ENCODE assay signal across 8 cellular contexts in genomic region chr18:54558609-54559585, GRCh38. TPM values are rescaled to one million over a fixed set of nuclear protein-coding genes. Genes with fewer than 3 reads are reported as not detected.
DNase-seq lines count a peak whose midpoint lies in the region; ATAC-seq and TF ChIP-seq lines count a peak whose summit lies in the region.

No MANE protein-coding gene starts in this region.

- H3K4me3 ChIP-seq in HFF-Myc (replicated peaks; ENCODE audit: low read depth, low read length) = no peak overlapping the region
- H3K4me3 ChIP-seq in Panc1 (ENCODE audit: low read depth in 2 of 2, low read length in 2 of 2) = no peak overlapping the region

- POLR2A ChIA-PET in Panc1 (lab: Charles Lee) = no interaction called here

- no peaks in the 10 kb centered on the region for H3K27me3 ChIP-seq in Panc1 (ENCODE audit: control insufficient read depth, insufficient read depth, low read length)

- CTCF ChIA-PET in Panc1 (lab: Charles Lee) = no interaction called here

- in situ Hi-C loops in Panc1 (cut with HindIII; ENCODE audit: low pct_unique_long_range_greater_than_20kb, low sequenced_read_pairs) = no loop called here

- H3K9me3 ChIP-seq in Panc1 (ENCODE audit: control insufficient read depth, insufficient read depth, low read depth, low read length) = no peaks in the 10 kb centered on the region

- peak; percentile 41 for DNase-seq in DMS 273 (lab: John Stamatoyannopoulos, UW; ENCODE audit: unreplicated experiment)
- no peak for DNase-seq in DMS 273 treated with DMSO at 0.1 percent for 48 hours (lab: John Stamatoyannopoulos, UW)
- DNase-seq in HFF-Myc (ENCODE audit: extremely low read depth, low read depth) = peak; percentile 7
- peak; percentile 25 for DNase-seq in Panc1 (ENCODE audit: low read depth, low spot score)
- peak; percentile 17 for DNase-seq in germinal center (ENCODE audit: low spot score)
- no peak for DNase-seq in stimulated activated naive CD8-positive, alpha-beta T cell treated with anti-CD3 and anti-CD28 coated beads, Interleukin-15, Interleukin-2, amounts not matched to agents 100 U/mL and 50 U/mL, for 24 hours
- no peak for DNase-seq in DMS79 treated with DMSO at 0.1 percent for 48 hours (lab: John Stamatoyannopoulos, UW)
- DNase-seq in effector CD4-positive, alpha-beta T cell = no peak

- H3K27ac ChIP-seq in Panc1 (ENCODE audit: low read length) = no peak overlapping the region

- intact Hi-C loops in Panc1 (cut with micrococcal nuclease; ENCODE audit: unreplicated experiment) = loop anchor here (10.0 kb wide), 1 partner anchor 86 kb away; no protein-coding TSS in a partner anchor

- no TSS peak for BruUV-seq in Panc1 (replicated peaks; lab: Mats Ljungman, UMichigan)

- no peak for ATAC-seq in Panc1
- ATAC-seq in stimulated activated naive CD8-positive, alpha-beta T cell treated with anti-CD3 and anti-CD28 coated beads, Interleukin-15, Interleukin-2, amounts not matched to agents 100 U/mL and 50 U/mL, for 24 hours = no peak

- H3K4me1 ChIP-seq in Panc1 (ENCODE audit: control insufficient read depth, insufficient read depth, low read length) = no peaks in the 10 kb centered on the region

- TF ChIP-seq CTCF in HFF-Myc (IDR thresholded peaks at IDR 0.05; ENCODE audit: low read depth, low read length, missing control alignments) = peak; percentile 53
- TF ChIP-seq CTCF in Panc1 (IDR thresholded peaks at IDR 0.05) = peak; percentile 46; the same call in 1 of the 2 replicates

- no peaks in the 10 kb centered on the region for H3K36me3 ChIP-seq in Panc1 (ENCODE audit: control insufficient read depth, insufficient read depth, low read length)

RNA-seq across cellular contexts. Expression of gene DYNAP, which starts 32.1 kb away (rescaled TPM):
- not detected for total RNA-seq in Panc1 (2021; ENCODE audit: unreplicated experiment)
- not detected for polyA plus RNA-seq in Panc1 (2012; ENCODE audit: insufficient read length)

Comparison
In these comparisons a context has a peak if more than half of its experiments do, and no peak if none do; other contexts are left out.
1. DNase-seq: peak in DMS 273 (single experiment), HFF-Myc (single experiment), Panc1 (single experiment) and germinal center (single experiment); none in DMS 273 treated with DMSO at 0.1 percent for 48 hours (single experiment), stimulated activated naive CD8-positive, alpha-beta T cell treated with anti-CD3 and anti-CD28 coated beads, Interleukin-15, Interleukin-2, amounts not matched to agents 100 U/mL and 50 U/mL, for 24 hours (single experiment), DMS79 treated with DMSO at 0.1 percent for 48 hours (single experiment) and effector CD4-positive, alpha-beta T cell (single experiment).